ENCODE assay signal across 1 cellular context in the genomic region with DNA sequence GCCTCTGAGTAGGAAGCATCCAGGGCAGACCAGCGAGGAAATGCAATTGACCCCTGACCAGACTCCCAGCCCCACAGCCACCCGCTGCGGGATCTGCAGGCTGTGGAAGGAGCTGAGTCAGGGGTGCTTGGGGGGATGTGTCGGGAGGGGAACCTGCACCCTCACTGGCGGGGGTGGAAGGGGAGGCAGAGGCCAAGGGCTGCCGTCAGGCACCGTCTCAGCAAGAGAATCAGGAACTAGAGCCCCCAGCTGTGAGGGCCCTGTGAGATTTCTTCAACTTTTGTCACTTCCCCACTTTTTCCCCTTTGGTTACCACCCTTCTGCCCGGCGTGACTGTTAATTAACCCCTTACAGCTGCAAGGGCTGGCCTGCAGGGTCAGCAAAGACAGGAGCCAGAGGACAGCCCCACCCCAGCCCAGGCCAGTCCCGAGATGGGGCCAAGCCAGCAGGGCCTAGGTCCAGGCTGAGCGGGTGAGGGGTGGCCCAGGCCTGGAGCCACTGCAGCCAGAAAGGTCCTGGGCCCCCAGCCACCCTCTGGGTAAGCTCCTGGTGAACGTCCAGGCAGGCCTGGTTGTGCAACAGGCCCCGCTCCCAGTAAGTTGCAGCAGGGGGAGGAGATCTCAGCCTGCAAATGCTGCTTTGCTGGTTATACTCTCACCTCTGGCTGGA.
TF ChIP-seq lines count a peak whose summit lies in the region.

No MANE protein-coding gene starts in this region.

TF ChIP-seq in GM23338, 12 proteins besides CTCF, POLR2A, EP300 and RAD21 (continued from another document):
- TF ChIP-seq REST (IDR thresholded peaks at IDR 0.05; ENCODE audit: unreplicated experiment) = no peak
